Comparison of ENCODE assay signal across 1 cellular context in the genomic region with DNA sequence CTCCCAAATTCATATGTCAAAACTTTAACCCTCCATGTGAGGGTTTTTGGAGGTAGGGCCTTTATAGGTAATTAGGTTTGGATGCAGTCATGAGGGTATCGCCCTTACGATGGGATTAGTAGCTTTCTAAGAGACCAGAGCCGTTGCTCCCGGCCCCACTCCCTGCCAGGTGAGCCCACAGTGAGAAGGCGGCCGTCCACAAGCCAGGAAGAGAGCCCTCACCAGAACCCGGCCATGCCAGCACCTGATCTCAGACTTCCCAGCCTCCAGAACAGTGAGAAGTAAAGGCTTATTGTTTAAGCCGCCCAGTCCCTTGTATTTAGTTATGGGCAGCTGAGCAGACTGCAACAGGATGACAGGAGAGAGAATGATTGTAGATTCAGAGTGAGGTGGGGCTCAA.
TF ChIP-seq lines count a peak whose summit lies in the region.

No MANE protein-coding gene starts in this region.

TF ChIP-seq in HepG2, 621 proteins besides CTCF, POLR2A, EP300 and RAD21 (continued from another document):
- TF ChIP-seq RNF219 (CRISPR knock-in tag; IDR thresholded peaks at IDR 0.05) (no peak), IRF1 (CRISPR knock-in tag; IDR thresholded peaks at IDR 0.05; ENCODE audit: low read depth) (no peak), ZSCAN12 (CRISPR knock-in tag; IDR thresholded peaks at IDR 0.05) (no peak), KDM2A (CRISPR knock-in tag; IDR thresholded peaks at IDR 0.05; ENCODE audit: borderline replicate concordance, low read depth) (no peak), ZNF713 (CRISPR knock-in tag; IDR thresholded peaks at IDR 0.05) (no peak), ZEB1 (IDR thresholded peaks at IDR 0.05; ENCODE audit: insufficient replicate concordance, low read depth) (no peak), ZNF687 (CRISPR knock-in tag; IDR thresholded peaks at IDR 0.05) (no peak), TBX3 (IDR thresholded peaks at IDR 0.05; ENCODE audit: borderline replicate concordance) (no peak), BRD4 (CRISPR knock-in tag; IDR thresholded peaks at IDR 0.05) (no peak)
- TF ChIP-seq, protein P1, sequence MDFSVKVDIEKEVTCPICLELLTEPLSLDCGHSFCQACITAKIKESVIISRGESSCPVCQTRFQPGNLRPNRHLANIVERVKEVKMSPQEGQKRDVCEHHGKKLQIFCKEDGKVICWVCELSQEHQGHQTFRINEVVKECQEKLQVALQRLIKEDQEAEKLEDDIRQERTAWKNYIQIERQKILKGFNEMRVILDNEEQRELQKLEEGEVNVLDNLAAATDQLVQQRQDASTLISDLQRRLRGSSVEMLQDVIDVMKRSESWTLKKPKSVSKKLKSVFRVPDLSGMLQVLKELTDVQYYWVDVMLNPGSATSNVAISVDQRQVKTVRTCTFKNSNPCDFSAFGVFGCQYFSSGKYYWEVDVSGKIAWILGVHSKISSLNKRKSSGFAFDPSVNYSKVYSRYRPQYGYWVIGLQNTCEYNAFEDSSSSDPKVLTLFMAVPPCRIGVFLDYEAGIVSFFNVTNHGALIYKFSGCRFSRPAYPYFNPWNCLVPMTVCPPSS (IDR thresholded peaks at IDR 0.05), result no peak
